18 cellular contexts compared by ENCODE assay signal in the genomic region with DNA sequence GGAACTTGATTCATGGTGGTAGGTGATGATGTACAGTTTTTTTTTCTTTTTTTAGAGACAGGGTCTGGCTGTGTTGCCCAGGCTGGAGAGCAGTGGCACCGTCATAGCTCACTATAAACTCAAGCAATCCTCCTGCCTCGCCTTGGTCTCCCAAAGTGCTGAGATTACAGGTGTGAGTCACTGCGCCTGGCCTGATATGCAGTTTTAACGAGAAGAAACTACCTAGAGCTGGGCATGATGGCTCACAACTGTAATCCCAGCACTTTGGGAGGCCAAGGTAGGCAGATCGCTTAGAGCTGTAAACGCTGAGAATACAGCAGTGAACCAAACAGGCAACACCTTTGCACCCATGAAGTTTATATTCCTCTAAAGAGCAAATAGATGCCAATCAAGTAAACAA.
"Had no signal": no experiment of that assay in that cellular context is flagged by ENCODE, and none has a peak within 500 bp of the region (broad histone marks: within the 10 kb centered on the region; RNA-seq: fewer than 3 reads in every experiment).

No MANE protein-coding gene starts in this region.

- ATAC-seq: activated CD4-positive, CD25-positive, alpha-beta regulatory T cell treated with anti-CD3 and anti-CD28 coated beads, Interleukin-2, amount 50 U/mL, for 24 hours; activated naive CD4-positive, alpha-beta T cell treated with anti-CD3 and anti-CD28 coated beads, Interleukin-2, amount 50 U/mL, for 72 hours; esophagus mucosa; natural killer cell had no signal

- H3K27me3 ChIP-seq: heart right ventricle, neutrophil, suprapubic skin had no signal

- H3K9me3 ChIP-seq: heart right ventricle, neutrophil, suprapubic skin had no signal

- H3K36me3 ChIP-seq: heart right ventricle, neutrophil, suprapubic skin had no signal

- H3K79me2 ChIP-seq: parathyroid adenoma had no signal

- H3K4me3 ChIP-seq: heart right ventricle, suprapubic skin had no signal

- H3K27ac ChIP-seq: neutrophil, parathyroid adenoma, suprapubic skin had no signal

- H3K4me1 ChIP-seq: parathyroid adenoma, suprapubic skin had no signal

- H2AFZ ChIP-seq: parathyroid adenoma had no signal

- DNase-seq: activated CD4-positive, alpha-beta T cell treated with anti-CD3 and anti-CD28 coated beads, Interleukin-2, amount 10 ng/mL, durations not matched to agents 7 days and 5 days; activated CD8-positive, alpha-beta memory T cell treated with anti-CD3 and anti-CD28 coated beads, Interleukin-2, amount 50 U/mL, for 48 hours; activated effector memory CD4-positive, alpha-beta T cell treated with anti-CD3 and anti-CD28 coated beads, Interleukin-2, amount 50 U/mL, for 16 hours; activated T-cell treated with anti-CD3 and anti-CD28 coated beads, Interleukin-2, amount 50 U/mL, for 48 hours; caudate nucleus; cortex of kidney; effector CD4-positive, alpha-beta T cell; heart right ventricle; kidney glomerular epithelial cell; mesenchymal stem cell; natural killer cell; stimulated activated CD4-positive, alpha-beta T cell treated with anti-CD3 and anti-CD28 coated beads, Interleukin-2, amount 100 ng/mL, for 24 hours had no signal

- H3K9ac ChIP-seq: parathyroid adenoma had no signal
